29 cellular contexts compared by ENCODE assay signal in genomic region chrX:16130707-16131106, GRCh38. TPM values are rescaled to one million over a fixed set of nuclear protein-coding genes. Genes with fewer than 3 reads are reported as not detected.
DNase-seq lines count a peak whose midpoint lies in the region; ATAC-seq, FAIRE-seq and TF ChIP-seq lines count a peak whose summit lies in the region.
"Had no signal": no experiment of that assay in that cellular context is flagged by ENCODE, and none has a peak within 500 bp of the region (broad histone marks: within the 10 kb centered on the region; RNA-seq: fewer than 3 reads in every experiment).

No MANE protein-coding gene starts in this region.

- intact Hi-C loops in Caco-2 (cut with micrococcal nuclease; ENCODE audit: unreplicated experiment): no loop called here

- TF ChIP-seq CTCF in astrocyte (IDR thresholded peaks at IDR 0.05; ENCODE audit: insufficient read depth, low read depth, low read length) (no peak), Caco-2 (IDR thresholded peaks at IDR 0.05; ENCODE audit: insufficient read depth in 1 of 2, low read depth in 1 of 2, low read length in 1 of 2, severe bottlenecking in 1 of 2, unreplicated experiment in 1 of 2) (no peak)

- H3K4me3 Mint-ChIP-seq in astrocyte (ENCODE audit: unreplicated experiment) (no peak overlapping the region), Caco-2 (ENCODE audit: unreplicated experiment) (no peak overlapping the region)
- H3K4me3 Mint-ChIP-seq: CD8-positive, alpha-beta memory T cell; T-helper 17 cell had no signal

- no peak overlapping the region for H3K4me2 ChIP-seq in astrocyte (ENCODE audit: low read length)
- H3K4me2 ChIP-seq: PC-9 had no signal

- H3K36me3 Mint-ChIP-seq in astrocyte (ENCODE audit: low read depth, unreplicated experiment): no peaks in the 10 kb centered on the region
- H3K36me3 Mint-ChIP-seq in Caco-2 (ENCODE audit: insufficient read depth, unreplicated experiment): no peaks in the 10 kb centered on the region
- H3K36me3 Mint-ChIP-seq: CD8-positive, alpha-beta memory T cell had no signal

- H3K27me3 ChIP-seq in HUES48 (ENCODE audit: control insufficient read depth, insufficient read depth, low read length): no peaks in the 10 kb centered on the region
- H3K27me3 ChIP-seq in astrocyte (ENCODE audit: insufficient read depth, low read length): no peaks in the 10 kb centered on the region
- H3K27me3 ChIP-seq in Caco-2 (replicated peaks; ENCODE audit: control insufficient read depth, insufficient read depth, low read length): no peaks in the 10 kb centered on the region
- H3K27me3 ChIP-seq: SJCRH30 had no signal

- H3K9ac ChIP-seq in HUES48 (ENCODE audit: low read depth, low read length) (no peak overlapping the region), astrocyte (ENCODE audit: low read length) (no peak overlapping the region)

- H3K4me3 ChIP-seq in HUES48 (ENCODE audit: low read depth, low read length): peak overlapping the region; percentile 92
- H3K4me3 ChIP-seq in astrocyte (ENCODE audit: insufficient read depth, low read depth, low read length): no peak overlapping the region
- H3K4me3 ChIP-seq in Caco-2 (ENCODE audit: low read depth, low read length): no peak overlapping the region
- H3K4me3 ChIP-seq: PC-9, SJCRH30 had no signal

- H2AFZ ChIP-seq in astrocyte (ENCODE audit: low read depth, low read length): no peak overlapping the region
- H2AFZ ChIP-seq: PC-9 had no signal

- H3K4me1 Mint-ChIP-seq in astrocyte (ENCODE audit: low read depth, unreplicated experiment): peaks cover 5% of the 10 kb centered on the region
- H3K4me1 Mint-ChIP-seq in Caco-2 (ENCODE audit: low read depth, unreplicated experiment): no peaks in the 10 kb centered on the region
- H3K4me1 Mint-ChIP-seq: CD8-positive, alpha-beta memory T cell; T-helper 17 cell had no signal

- no peaks in the 10 kb centered on the region for H3K9me3 Mint-ChIP-seq in astrocyte (ENCODE audit: unreplicated experiment)
- no peaks in the 10 kb centered on the region for H3K9me3 Mint-ChIP-seq in Caco-2 (ENCODE audit: unreplicated experiment)
- H3K9me3 Mint-ChIP-seq: CD8-positive, alpha-beta memory T cell had no signal

- no peak for ATAC-seq in GM18517 (IDR thresholded peaks at IDR 0.05; ENCODE audit: unreplicated experiment)
- ATAC-seq: Right ventricle myocardium inferior, SK-N-SH treated with all-trans-retinoic acid at 6 μM for 48 hours, T-helper 17 cell had no signal

- H3K27ac Mint-ChIP-seq in astrocyte (ENCODE audit: unreplicated experiment) (no peak overlapping the region), Caco-2 (ENCODE audit: unreplicated experiment) (no peak overlapping the region)
- H3K27ac Mint-ChIP-seq: CD8-positive, alpha-beta memory T cell; T-helper 17 cell had no signal

- BruUV-seq in Caco-2 (replicated peaks; lab: Mats Ljungman, UMichigan): no TSS peak

- CTCF ChIA-PET in Caco-2 (lab: Charles Lee): no interaction called here

- H3K9me3 ChIP-seq in HUES48 (ENCODE audit: control insufficient read depth, insufficient read depth, low read length) (no peaks in the 10 kb centered on the region), astrocyte (ENCODE audit: insufficient read depth, low read depth, low read length) (no peaks in the 10 kb centered on the region), Caco-2 (no peaks in the 10 kb centered on the region)
- H3K9me3 ChIP-seq: SJCRH30 had no signal

- H3K27ac ChIP-seq in HUES48 (ENCODE audit: low read depth, low read length) (peak overlapping the region; percentile 21), astrocyte (ENCODE audit: low read depth, low read length) (no peak overlapping the region)
- H3K27ac ChIP-seq: C4-2B, PC-9, SJCRH30 had no signal

- FAIRE-seq in GM18507 (lab: Jason Lieb, UNC) (peak; percentile 39), astrocyte (lab: Jason Lieb, UNC) (peak; percentile 90)
- FAIRE-seq: H54, HTR-8/SVneo had no signal

- peaks cover 88% of the 10 kb centered on the region for H3K36me3 ChIP-seq in HUES48 (ENCODE audit: control insufficient read depth, insufficient read depth, low read length)
- no peaks in the 10 kb centered on the region for H3K36me3 ChIP-seq in astrocyte (ENCODE audit: insufficient read depth, low read length)
- H3K36me3 ChIP-seq in Caco-2 (ENCODE audit: control insufficient read depth, insufficient read depth, low read length): no peaks in the 10 kb centered on the region
- H3K36me3 ChIP-seq: SJCRH30 had no signal

- peaks cover 62% of the 10 kb centered on the region for H3K4me1 ChIP-seq in HUES48 (ENCODE audit: control insufficient read depth, insufficient read depth, low read length)
- H3K4me1 ChIP-seq in astrocyte (ENCODE audit: insufficient read depth, low read length): no peaks in the 10 kb centered on the region
- no peaks in the 10 kb centered on the region for H3K4me1 ChIP-seq in Caco-2
- H3K4me1 ChIP-seq: SJCRH30 had no signal

- no peaks in the 10 kb centered on the region for H3K79me2 ChIP-seq in astrocyte (ENCODE audit: insufficient read depth, low read length)

- POLR2A ChIA-PET in Caco-2 (lab: Charles Lee): no interaction called here

- H4K20me1 ChIP-seq in astrocyte (ENCODE audit: insufficient read depth, low read length): no peaks in the 10 kb centered on the region

- H3K27me3 Mint-ChIP-seq in astrocyte (ENCODE audit: low read depth, unreplicated experiment): no peaks in the 10 kb centered on the region
- H3K27me3 Mint-ChIP-seq in Caco-2 (ENCODE audit: insufficient read depth, unreplicated experiment): peaks cover 12% of the 10 kb centered on the region

- DNase-seq in GM18507 (ENCODE audit: extremely low spot score, insufficient read length, low read depth) (no peak), astrocyte (ENCODE audit: low read depth) (no peak), myocyte (ENCODE audit: low read depth) (peak; percentile 28), Caco-2 (no peak), CD1c-positive myeloid dendritic cell (ENCODE audit: extremely low spot score) (no peak)
- DNase-seq: CD8-positive, alpha-beta memory T cell; DMS153; IMR-90; KG1; MM.1S; NCI-H1694 treated with DMSO at 0.1 percent for 48 hours; NCI-H2081; NCI-H2171 treated with DMSO at 0.1 percent for 48 hours; NCI-H345; NCI-H510A treated with DMSO at 0.1 percent for 48 hours; PC-9; T-helper 17 cell had no signal

RNA-seq across cellular contexts. Expression of gene GRPR, which starts 7.3 kb away (rescaled TPM):
- total RNA-seq in astrocyte (1.9 and 3.0 TPM in 2 replicates), myocyte (0.13 TPM in 1 of 2 replicates, not detected in the other), Caco-2 (2022) (0.21 TPM in 1 of 2 replicates, not detected in the other)
- 0.04 TPM for polyA plus RNA-seq in myocyte (2012)
- total RNA-seq: Daoy, G401 had no signal
- polyA plus RNA-seq: CD8-positive, alpha-beta memory T cell had no signal

RNA-seq across cellular contexts. Expression of gene MAGEB17, which starts 36.6 kb away (rescaled TPM):
- not detected in 2 replicates for total RNA-seq in astrocyte
- not detected in 2 replicates for total RNA-seq in myocyte
- not detected for polyA plus RNA-seq in myocyte (2012)
- not detected in 2 replicates for total RNA-seq in Caco-2 (2022)
- total RNA-seq: A673; CD8-positive, alpha-beta memory T cell; Daoy; G401; PC-9; Right ventricle myocardium inferior; RPMI7951; T-helper 17 cell had no signal
- polyA plus RNA-seq: CD8-positive, alpha-beta memory T cell had no signal
